27 cellular contexts compared by ENCODE assay signal in genomic region chr6:7680393-7681075, GRCh38. TPM values are rescaled to one million over a fixed set of nuclear protein-coding genes. Genes with fewer than 3 reads are reported as not detected.
"Had no signal": no experiment of that assay in that cellular context is flagged by ENCODE, and none has a peak within 500 bp of the region (broad histone marks: within the 10 kb centered on the region; RNA-seq: fewer than 3 reads in every experiment).

No MANE protein-coding gene starts in this region.

- ATAC-seq: effector memory CD8-positive, alpha-beta T cell; foreskin keratinocyte; left lung; mucosa of descending colon; natural killer cell treated with Interleukin-12 subunit alpha and Interleukin-12 subunit beta and Interleukin-15 and Interleukin-18, amount 100 ng/mL, for 72 hours had no signal

- H3K27me3 ChIP-seq: foreskin keratinocyte, right atrium auricular region, tibial nerve, uterus had no signal

- H3K27ac Mint-ChIP-seq: activated CD4-positive, alpha-beta memory T cell treated with anti-CD3 and anti-CD28 coated beads for 36 hours; activated CD4-positive, alpha-beta T cell treated with anti-CD3 and anti-CD28 coated beads, Interleukin-2, amount 10 ng/mL, durations not matched to agents 24 days and 14 days; activated naive CD4-positive, alpha-beta T cell treated with anti-CD3 and anti-CD28 coated beads, Interleukin-2, amount 10 ng/mL, durations not matched to agents 7 days and 5 days; activated T-cell treated with anti-CD3 and anti-CD28 coated beads, Interleukin-2, amount 50 U/mL, for 24 hours; effector memory CD8-positive, alpha-beta T cell; natural killer cell treated with Interleukin-12 subunit alpha and Interleukin-12 subunit beta and Interleukin-15 and Interleukin-18, amount 100 ng/mL, for 72 hours; T-helper 2 cell treated with Interferon-gamma antibody and Interleukin-4, amounts not matched to agents 5 μg/mL and 100 μg/mL, for 36 hours had no signal

- H3K9me3 ChIP-seq: left lung, mucosa of descending colon, right atrium auricular region, tibial nerve, uterus had no signal

- H3K27ac ChIP-seq: foreskin keratinocyte, left lung, right atrium auricular region, tibial nerve, uterus had no signal

- H3K4me1 ChIP-seq: foreskin keratinocyte, left lung, right atrium auricular region, uterus had no signal

- FAIRE-seq: endothelial cell of umbilical vein, islet of Langerhans had no signal

- H3K36me3 ChIP-seq: left lung, right atrium auricular region, tibial nerve, uterus had no signal

- H3K9me3 Mint-ChIP-seq: activated CD4-positive, alpha-beta memory T cell treated with anti-CD3 and anti-CD28 coated beads for 36 hours; activated CD4-positive, alpha-beta T cell treated with anti-CD3 and anti-CD28 coated beads, Interleukin-2, amount 10 ng/mL, durations not matched to agents 24 days and 14 days; activated naive CD4-positive, alpha-beta T cell treated with anti-CD3 and anti-CD28 coated beads, Interleukin-2, amount 10 ng/mL, durations not matched to agents 7 days and 5 days; activated T-cell treated with anti-CD3 and anti-CD28 coated beads, Interleukin-2, amount 50 U/mL, for 24 hours; effector memory CD8-positive, alpha-beta T cell; natural killer cell treated with Interleukin-12 subunit alpha and Interleukin-12 subunit beta and Interleukin-15 and Interleukin-18, amount 100 ng/mL, for 72 hours; T-helper 2 cell treated with Interferon-gamma antibody and Interleukin-4, amounts not matched to agents 5 μg/mL and 100 μg/mL, for 36 hours had no signal

- DNase-seq: activated CD4-positive, alpha-beta memory T cell treated with anti-CD3 and anti-CD28 coated beads for 36 hours; activated CD4-positive, alpha-beta T cell treated with anti-CD3 and anti-CD28 coated beads, Interleukin-2, amount 10 ng/mL, durations not matched to agents 24 days and 14 days; activated CD4-positive, CD25-positive, alpha-beta regulatory T cell treated with anti-CD3 and anti-CD28 coated beads, Interleukin-2, amount 50 U/mL, for 72 hours; activated CD8-positive, alpha-beta memory T cell treated with anti-CD3 and anti-CD28 coated beads, Interleukin-2, amount 50 U/mL, for 48 hours; activated gamma-delta T cell; activated naive CD4-positive, alpha-beta T cell treated with anti-CD3 and anti-CD28 coated beads, Interleukin-2, amount 10 ng/mL, durations not matched to agents 7 days and 5 days; activated T-cell treated with anti-CD3 and anti-CD28 coated beads, Interleukin-2, amount 50 U/mL, for 24 hours; amygdala; caudate nucleus; cortex of kidney; effector memory CD8-positive, alpha-beta T cell; foreskin keratinocyte; left lung; mucosa of descending colon; stimulated activated CD4-positive, alpha-beta T cell treated with anti-CD3 and anti-CD28 coated beads, Interleukin-15, amount 100 ng/mL, for 24 hours; stimulated activated CD4-positive, alpha-beta T cell treated with anti-CD3 and anti-CD28 coated beads, Interleukin-2, amount 100 ng/mL, for 24 hours; stimulated activated naive CD4-positive, alpha-beta T cell; T-helper 1 cell; uterus had no signal

- H3K4me3 ChIP-seq: left lung, lung, mucosa of descending colon, right atrium auricular region, smooth muscle cell, tibial nerve, uterus had no signal

- H3K36me3 Mint-ChIP-seq: activated CD4-positive, alpha-beta memory T cell treated with anti-CD3 and anti-CD28 coated beads for 36 hours; activated naive CD4-positive, alpha-beta T cell treated with anti-CD3 and anti-CD28 coated beads, Interleukin-2, amount 10 ng/mL, durations not matched to agents 7 days and 5 days; natural killer cell treated with Interleukin-12 subunit alpha and Interleukin-12 subunit beta and Interleukin-15 and Interleukin-18, amount 100 ng/mL, for 72 hours had no signal

- H3K4me1 Mint-ChIP-seq: activated CD4-positive, alpha-beta T cell treated with anti-CD3 and anti-CD28 coated beads, Interleukin-2, amount 10 ng/mL, durations not matched to agents 24 days and 14 days; activated naive CD4-positive, alpha-beta T cell treated with anti-CD3 and anti-CD28 coated beads, Interleukin-2, amount 10 ng/mL, durations not matched to agents 7 days and 5 days had no signal

- H3K4me2 ChIP-seq: smooth muscle cell had no signal

- H3K4me3 Mint-ChIP-seq: activated CD4-positive, alpha-beta memory T cell treated with anti-CD3 and anti-CD28 coated beads for 36 hours; activated CD4-positive, alpha-beta T cell treated with anti-CD3 and anti-CD28 coated beads, Interleukin-2, amount 10 ng/mL, durations not matched to agents 24 days and 14 days; activated naive CD4-positive, alpha-beta T cell treated with anti-CD3 and anti-CD28 coated beads, Interleukin-2, amount 10 ng/mL, durations not matched to agents 7 days and 5 days; activated T-cell treated with anti-CD3 and anti-CD28 coated beads, Interleukin-2, amount 50 U/mL, for 24 hours; effector memory CD8-positive, alpha-beta T cell; natural killer cell treated with Interleukin-12 subunit alpha and Interleukin-12 subunit beta and Interleukin-15 and Interleukin-18, amount 100 ng/mL, for 72 hours; T-helper 2 cell treated with Interferon-gamma antibody and Interleukin-4, amounts not matched to agents 5 μg/mL and 100 μg/mL, for 36 hours had no signal

RNA-seq across cellular contexts. Expression of gene BMP6, which starts 45.4 kb away (rescaled TPM):
- total RNA-seq: natural killer cell treated with Interleukin-12 subunit alpha and Interleukin-12 subunit beta and Interleukin-15 and Interleukin-18, amount 100 ng/mL, for 72 hours had no signal
